Comparison of ENCODE assay signal across 9 cellular contexts in the genomic region with DNA sequence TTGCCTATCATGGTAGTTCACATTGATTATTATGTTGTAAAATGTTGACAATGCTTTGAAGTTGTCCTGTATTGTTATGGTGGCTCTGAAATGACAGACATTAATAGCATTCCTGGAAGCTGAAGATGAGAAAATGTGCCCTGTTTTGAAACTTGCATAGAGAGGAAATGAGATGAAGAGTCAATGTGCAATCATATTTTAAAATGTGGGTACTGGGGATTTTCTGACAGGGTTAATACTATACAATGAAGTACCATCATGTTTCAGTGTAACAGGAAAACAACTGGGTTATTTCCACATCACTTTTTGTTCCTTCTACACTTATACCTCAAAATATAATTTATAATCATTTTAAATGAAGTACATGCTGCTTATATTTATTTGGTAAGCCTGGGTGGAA. TPM values are rescaled to one million over a fixed set of nuclear protein-coding genes. Genes with fewer than 3 reads are reported as not detected.
DNase-seq lines count a peak whose midpoint lies in the region; ATAC-seq and TF ChIP-seq lines count a peak whose summit lies in the region.
"Had no signal": no experiment of that assay in that cellular context is flagged by ENCODE, and none has a peak within 500 bp of the region (broad histone marks: within the 10 kb centered on the region; RNA-seq: fewer than 3 reads in every experiment).

No MANE protein-coding gene starts in this region.

- no peak overlapping the region for H3K9ac ChIP-seq in HUES48 (ENCODE audit: low read depth, low read length)
- H3K9ac ChIP-seq in duodenal mucosa (ENCODE audit: low read depth in 1 of 2, low read length in 2 of 2), result peak overlapping the region in 1 of 2 donors; percentile 4
- H3K9ac ChIP-seq in neuronal stem cell (ENCODE audit: low read depth, low read length, poor library complexity), result no peak overlapping the region

- H3K79me1 ChIP-seq in neuronal stem cell (ENCODE audit: low read depth, low read length), result no peaks in the 10 kb centered on the region

- TF ChIP-seq CTCF in BE2C (IDR thresholded peaks at IDR 0.05; ENCODE audit: low read depth, low read length), result no peak

- H3K4ac ChIP-seq in neuronal stem cell (ENCODE audit: low read length), result no peak overlapping the region

- no peak overlapping the region for H2BK15ac ChIP-seq in neuronal stem cell (ENCODE audit: low read length)

- H2AK5ac ChIP-seq in neuronal stem cell (ENCODE audit: low read depth, low read length), result no peak overlapping the region

- H3K4me2 ChIP-seq in neuronal stem cell (ENCODE audit: insufficient read depth, low read length, poor library complexity, severe bottlenecking), result no peak overlapping the region

- no peaks in the 10 kb centered on the region for H3K36me3 ChIP-seq in BE2C
- no peaks in the 10 kb centered on the region for H3K36me3 ChIP-seq in HUES48 (ENCODE audit: control insufficient read depth, insufficient read depth, low read length)
- H3K36me3 ChIP-seq in duodenal mucosa (ENCODE audit: control insufficient read depth in 1 of 2, insufficient read depth in 2 of 2, low read length in 2 of 2), result no peaks in the 10 kb centered on the region
- no peaks in the 10 kb centered on the region for H3K36me3 ChIP-seq in neuronal stem cell (replicated peaks in 1 of 2; ENCODE audit: control insufficient read depth in 2 of 2, insufficient read depth in 2 of 2, low read length in 2 of 2)

- H3K18ac ChIP-seq in neuronal stem cell (ENCODE audit: low read length), result no peak overlapping the region

- ATAC-seq in GM21825 (IDR thresholded peaks at IDR 0.05; ENCODE audit: unreplicated experiment), result no peak
- ATAC-seq in GM21619 (IDR thresholded peaks at IDR 0.05; ENCODE audit: unreplicated experiment), result no peak

- no peak overlapping the region for H4K8ac ChIP-seq in neuronal stem cell (ENCODE audit: low read depth, low read length)

- H2AFZ ChIP-seq in neuronal stem cell (ENCODE audit: low read length), result peak overlapping the region; percentile 86

- no peak overlapping the region for H2BK12ac ChIP-seq in neuronal stem cell (ENCODE audit: low read length)

- H3K27ac ChIP-seq in HUES48 (ENCODE audit: low read depth, low read length) (peak overlapping the region; percentile 56), duodenal mucosa (ENCODE audit: low read depth, low read length) (no peak overlapping the region), neuronal stem cell (replicated peaks; ENCODE audit: low read length) (no peak overlapping the region)

- H2BK120ac ChIP-seq in neuronal stem cell (ENCODE audit: low read depth, low read length), result no peak overlapping the region

- H3K27me3 ChIP-seq in BE2C (no peaks in the 10 kb centered on the region), HUES48 (ENCODE audit: control insufficient read depth, insufficient read depth, low read length) (no peaks in the 10 kb centered on the region), duodenal mucosa (ENCODE audit: control insufficient read depth in 1 of 2, insufficient read depth in 2 of 2, low read length in 2 of 2) (peaks cover 0 to 7% of the 10 kb centered on the region in 2 donors), neuronal stem cell (ENCODE audit: control insufficient read depth in 3 of 3, insufficient read depth in 3 of 3, low read depth in 1 of 3, low read length in 3 of 3) (no peaks in the 10 kb centered on the region)

- H3K23ac ChIP-seq in neuronal stem cell (ENCODE audit: low read depth, low read length, poor library complexity), result no peak overlapping the region

- H3K9me3 ChIP-seq in BE2C (no peaks in the 10 kb centered on the region), HUES48 (ENCODE audit: control insufficient read depth, insufficient read depth, low read length) (no peaks in the 10 kb centered on the region), duodenal mucosa (ENCODE audit: control insufficient read depth in 1 of 2, low read length in 2 of 2) (no peaks in the 10 kb centered on the region), neuronal stem cell (replicated peaks in 1 of 2; ENCODE audit: control insufficient read depth in 2 of 2, insufficient read depth in 1 of 2, low read depth in 1 of 2, low read length in 2 of 2) (no peaks in the 10 kb centered on the region)

- H3K4me3 ChIP-seq in BE2C (ENCODE audit: low read depth, low read length) (peak overlapping the region; percentile 78), HUES48 (ENCODE audit: low read depth, low read length) (peak overlapping the region; percentile 69; the same call in 1 of the 2 replicates), duodenal mucosa (ENCODE audit: low read depth in 1 of 2, low read length in 2 of 2) (peak overlapping the region; percentile 56 to 59), neuronal stem cell (ENCODE audit: low read length in 2 of 2) (peak overlapping the region in 1 of 2 donors; percentile 49)

- no peak overlapping the region for H3K14ac ChIP-seq in neuronal stem cell (ENCODE audit: low read length)

- H3K4me1 ChIP-seq in BE2C (no peaks in the 10 kb centered on the region), HUES48 (ENCODE audit: control insufficient read depth, insufficient read depth, low read length) (peaks cover 90% of the 10 kb centered on the region), duodenal mucosa (ENCODE audit: control insufficient read depth in 1 of 2, insufficient read depth in 2 of 2, low read length in 2 of 2) (peaks cover 3 to 4% of the 10 kb centered on the region in 2 donors), neuronal stem cell (ENCODE audit: control insufficient read depth in 2 of 2, insufficient read depth in 1 of 2, low read depth in 1 of 2, low read length in 2 of 2) (peaks cover 11 to 18% of the 10 kb centered on the region in 2 donors)

- DNase-seq in BE2C, result no peak
- DNase-seq in neuronal stem cell (ENCODE audit: low spot score), result no peak
- no peak for DNase-seq in NCI-H2227 (lab: John Stamatoyannopoulos, UW; ENCODE audit: unreplicated experiment)
- no peak for DNase-seq in HPDE6-E6E7 (ENCODE audit: extremely low spot score)
- DNase-seq: GF-D8 had no signal

- H2BK5ac ChIP-seq in neuronal stem cell (ENCODE audit: low read length), result no peak overlapping the region

- H4K91ac ChIP-seq in neuronal stem cell (ENCODE audit: low read depth, low read length, poor library complexity), result no peak overlapping the region

RNA-seq across cellular contexts. Expression of gene RBMS3, which starts 2.9 kb away (rescaled TPM):
- 29.4 TPM for polyA plus RNA-seq in BE2C (2012; ENCODE audit: insufficient read depth, insufficient read length, low read depth)
- 0.45 TPM for polyA plus RNA-seq in neuronal stem cell (2013, experiment 1 of 2)
- 0.61 TPM for polyA plus RNA-seq in neuronal stem cell (2013, experiment 2 of 2)
